In the genomic region with DNA sequence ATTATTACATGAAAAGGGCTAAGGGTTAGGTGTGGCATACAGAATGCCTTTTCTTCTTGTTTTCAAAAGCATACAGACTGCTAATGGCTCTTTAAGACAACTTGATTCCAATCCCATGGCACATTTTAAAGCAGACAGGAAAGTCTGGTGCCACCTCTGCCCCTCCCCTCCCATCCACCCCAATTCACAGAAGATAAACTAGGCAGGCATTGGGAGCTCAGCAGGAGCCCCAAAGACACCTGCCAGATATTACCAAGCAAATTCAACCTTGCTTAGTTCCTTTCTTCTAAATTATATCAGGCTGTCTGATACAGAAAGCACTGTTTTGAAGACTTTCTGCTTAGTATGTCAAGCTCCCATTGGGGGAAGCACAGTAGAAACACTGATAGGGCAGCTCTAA, we compare ENCODE assay signal across 15 cellular contexts. TPM values are rescaled to one million over a fixed set of nuclear protein-coding genes. Genes with fewer than 3 reads are reported as not detected.
DNase-seq lines count a peak whose midpoint lies in the region; ATAC-seq and TF ChIP-seq lines count a peak whose summit lies in the region.
"Had no signal": no experiment of that assay in that cellular context is flagged by ENCODE, and none has a peak within 500 bp of the region (broad histone marks: within the 10 kb centered on the region; RNA-seq: fewer than 3 reads in every experiment).

No MANE protein-coding gene starts in this region.

- TF ChIP-seq CTCF in left ventricle myocardium inferior (IDR thresholded peaks at IDR 0.05; ENCODE audit: borderline replicate concordance) (no peak), gastroesophageal sphincter (IDR thresholded peaks at IDR 0.05) (no peak), BE2C (IDR thresholded peaks at IDR 0.05; ENCODE audit: low read depth, low read length) (no peak), hepatocyte (IDR thresholded peaks at IDR 0.05; ENCODE audit: poor library complexity) (no peak)

- no peaks in the 10 kb centered on the region for H4K20me1 ChIP-seq in hepatocyte (ENCODE audit: insufficient read depth, poor library complexity, severe bottlenecking)

- no peak overlapping the region for H3K4me2 ChIP-seq in hepatocyte

- H3K4me1 ChIP-seq in left ventricle myocardium inferior: peaks cover 98% of the 10 kb centered on the region
- H3K4me1 ChIP-seq in gastroesophageal sphincter: peaks cover 10 to 86% (median 18%) of the 10 kb centered on the region in 3 donors
- H3K4me1 ChIP-seq in BE2C: no peaks in the 10 kb centered on the region
- peaks cover 6% of the 10 kb centered on the region for H3K4me1 ChIP-seq in hepatocyte (ENCODE audit: insufficient read depth)

- H3K9me3 ChIP-seq in left ventricle myocardium inferior (replicated peaks): no peaks in the 10 kb centered on the region
- no peaks in the 10 kb centered on the region for H3K9me3 ChIP-seq in gastroesophageal sphincter
- H3K9me3 ChIP-seq in BE2C: no peaks in the 10 kb centered on the region
- H3K9me3 ChIP-seq in hepatocyte (ENCODE audit: low read depth): no peaks in the 10 kb centered on the region

- no peak for TF ChIP-seq EP300 in gastroesophageal sphincter (IDR thresholded peaks at IDR 0.05)

- ATAC-seq in left ventricle myocardium superior (no peak), gastroesophageal sphincter (no peak)

- peak overlapping the region; percentile 99 for H3K27ac ChIP-seq in left ventricle myocardium inferior (replicated peaks)
- peak overlapping the region; percentile 4 for H3K27ac ChIP-seq in angular gyrus (ENCODE audit: low read depth, low read length)
- H3K27ac ChIP-seq in gastroesophageal sphincter: peak overlapping the region in 3 of 4 donors; percentile 41 to 79 (median 77)
- H3K27ac ChIP-seq in hepatocyte: no peak overlapping the region

- no peak for TF ChIP-seq POLR2A in gastroesophageal sphincter (IDR thresholded peaks at IDR 0.05)

- H3K79me2 ChIP-seq in hepatocyte: peaks cover 48% of the 10 kb centered on the region

- no peaks in the 10 kb centered on the region for H3K9me2 ChIP-seq in hepatocyte (replicated peaks; ENCODE audit: insufficient read depth)

- H3K4me3 ChIP-seq in left ventricle myocardium inferior (peak overlapping the region; percentile 10), gastroesophageal sphincter (no peak overlapping the region), BE2C (ENCODE audit: low read depth, low read length) (no peak overlapping the region), hepatocyte (no peak overlapping the region)

- DNase-seq in left ventricle myocardium inferior: no peak
- no peak for DNase-seq in left ventricle myocardium superior
- no peak for DNase-seq in BE2C
- DNase-seq in hepatocyte (ENCODE audit: low spot score): no peak
- DNase-seq in activated CD4-positive, alpha-beta T cell treated with anti-CD3 and anti-CD28 coated beads, Interleukin-2, amount 50 U/mL, for 4 hours: no peak
- DNase-seq: Calu3; CD4-positive, CD25-positive, alpha-beta regulatory T cell; DMS79; H9; Karpas-422; NCI-H1694 treated with DMSO at 0.1 percent for 48 hours; NCI-H446; NCI-H774 had no signal

- H3K27me3 ChIP-seq in left ventricle myocardium inferior (ENCODE audit: low read depth) (no peaks in the 10 kb centered on the region), gastroesophageal sphincter (no peaks in the 10 kb centered on the region), BE2C (no peaks in the 10 kb centered on the region), hepatocyte (no peaks in the 10 kb centered on the region)

- H2AFZ ChIP-seq in hepatocyte: no peak overlapping the region

- intact Hi-C loops in left ventricle myocardium inferior (cut with micrococcal nuclease) (no loop called here), left ventricle myocardium superior (cut with micrococcal nuclease) (no loop called here)

- H3K36me3 ChIP-seq in left ventricle myocardium inferior (peaks cover 18% of the 10 kb centered on the region), gastroesophageal sphincter (peaks cover 0 to 5% of the 10 kb centered on the region in 2 donors), BE2C (no peaks in the 10 kb centered on the region; the same call in 1 of the 2 replicates), hepatocyte (replicated peaks; ENCODE audit: insufficient read depth, low read depth) (no peaks in the 10 kb centered on the region)

RNA-seq across cellular contexts. Expression of gene SESN1, which starts 13.1 kb away (rescaled TPM):
- total RNA-seq in left ventricle myocardium inferior (44.1 TPM), left ventricle myocardium superior (70.0 TPM), gastroesophageal sphincter (10 to 100 TPM; 50.8 to 80.5 (median 78.0) TPM), hepatocyte (51.7 and 59.1 TPM in 2 replicates)
- polyA plus RNA-seq in BE2C (2012; ENCODE audit: insufficient read depth, insufficient read length, low read depth): 2.9 TPM
- 29.1 and 30.7 TPM in 2 replicates for polyA plus RNA-seq in hepatocyte

RNA-seq across cellular contexts. Expression of gene CEP57L1, which starts 13.8 kb away (rescaled TPM):
- total RNA-seq in left ventricle myocardium inferior (6.2 TPM), left ventricle myocardium superior (7.3 TPM), gastroesophageal sphincter (10 to 100 TPM; 11.0 to 30.0 (median 16.3) TPM), hepatocyte (14.7 and 18.7 TPM in 2 replicates)
- polyA plus RNA-seq in BE2C (2012; ENCODE audit: insufficient read depth, insufficient read length, low read depth): 6.7 TPM
- 11.9 and 13.8 TPM in 2 replicates for polyA plus RNA-seq in hepatocyte
